In genomic region chr20:8433286-8433685, GRCh38 we compare ENCODE assay signal across 18 cellular contexts.
"Had no signal": no experiment of that assay in that cellular context is flagged by ENCODE, and none has a peak within 500 bp of the region (broad histone marks: within the 10 kb centered on the region; RNA-seq: fewer than 3 reads in every experiment).

No MANE protein-coding gene starts in this region.

- H3K4me3 Mint-ChIP-seq: activated naive CD4-positive, alpha-beta T cell treated with anti-CD3 and anti-CD28 coated beads, Interleukin-2, amount 50 U/mL, for 24 hours; activated T-cell treated with anti-CD3 and anti-CD28 coated beads, Interleukin-2, amount 50 U/mL, for 24 hours; brain; central memory CD8-positive, alpha-beta T cell; neural progenitor cell; stimulated activated effector memory CD8-positive, alpha-beta T cell treated with anti-CD3 and anti-CD28 coated beads, Interleukin-12 subunit alpha, Interleukin-12 subunit beta, amount 100 ng/mL, for 72 hours; T-helper 2 cell treated with Interferon-gamma antibody and Interleukin-4, amounts not matched to agents 5 μg/mL and 100 μg/mL, for 36 hours had no signal

- H3K27ac Mint-ChIP-seq: activated naive CD4-positive, alpha-beta T cell treated with anti-CD3 and anti-CD28 coated beads, Interleukin-2, amount 50 U/mL, for 24 hours; activated T-cell treated with anti-CD3 and anti-CD28 coated beads, Interleukin-2, amount 50 U/mL, for 24 hours; stimulated activated effector memory CD8-positive, alpha-beta T cell treated with anti-CD3 and anti-CD28 coated beads, Interleukin-12 subunit alpha, Interleukin-12 subunit beta, amount 100 ng/mL, for 72 hours; T-helper 2 cell treated with Interferon-gamma antibody and Interleukin-4, amounts not matched to agents 5 μg/mL and 100 μg/mL, for 36 hours had no signal

- DNase-seq: activated CD4-positive, alpha-beta T cell treated with anti-CD3 and anti-CD28 coated beads, Interleukin-2, amount 50 U/mL, for 4 hours; activated CD4-positive, CD25-positive, alpha-beta regulatory T cell treated with anti-CD3 and anti-CD28 coated beads, Interleukin-2, amount 50 U/mL, for 72 hours; activated effector memory CD4-positive, alpha-beta T cell treated with Interleukin-2 at 50 U/mL for 16 hours; activated T-cell treated with anti-CD3 and anti-CD28 coated beads, Interleukin-2, amount 50 U/mL, for 24 hours; amniotic stem cell; effector memory CD4-positive, alpha-beta T cell; gastrocnemius medialis; posterior cingulate gyrus; SW 1271 had no signal

- H3K27me3 Mint-ChIP-seq: activated naive CD4-positive, alpha-beta T cell treated with anti-CD3 and anti-CD28 coated beads, Interleukin-2, amount 50 U/mL, for 24 hours; activated T-cell treated with anti-CD3 and anti-CD28 coated beads, Interleukin-2, amount 50 U/mL, for 24 hours; brain; central memory CD8-positive, alpha-beta T cell had no signal

- H3K4me1 Mint-ChIP-seq: activated naive CD4-positive, alpha-beta T cell treated with anti-CD3 and anti-CD28 coated beads, Interleukin-2, amount 50 U/mL, for 24 hours had no signal

- H3K4me3 ChIP-seq: gastrocnemius medialis, neural progenitor cell, tibial nerve had no signal

- H3K36me3 Mint-ChIP-seq: activated naive CD4-positive, alpha-beta T cell treated with anti-CD3 and anti-CD28 coated beads, Interleukin-2, amount 50 U/mL, for 24 hours; brain; neural progenitor cell; stimulated activated effector memory CD8-positive, alpha-beta T cell treated with anti-CD3 and anti-CD28 coated beads, Interleukin-12 subunit alpha, Interleukin-12 subunit beta, amount 100 ng/mL, for 72 hours had no signal

- H3K9me3 ChIP-seq: gastrocnemius medialis, tibial nerve had no signal

- H3K9me3 Mint-ChIP-seq: activated naive CD4-positive, alpha-beta T cell treated with anti-CD3 and anti-CD28 coated beads, Interleukin-2, amount 50 U/mL, for 24 hours; activated T-cell treated with anti-CD3 and anti-CD28 coated beads, Interleukin-2, amount 50 U/mL, for 24 hours; central memory CD8-positive, alpha-beta T cell; stimulated activated effector memory CD8-positive, alpha-beta T cell treated with anti-CD3 and anti-CD28 coated beads, Interleukin-12 subunit alpha, Interleukin-12 subunit beta, amount 100 ng/mL, for 72 hours; T-helper 2 cell treated with Interferon-gamma antibody and Interleukin-4, amounts not matched to agents 5 μg/mL and 100 μg/mL, for 36 hours had no signal

- H3K27me3 ChIP-seq: gastrocnemius medialis, neural progenitor cell, tibial nerve had no signal

- H3K4me2 ChIP-seq: neural progenitor cell had no signal

- H3K27ac ChIP-seq: epithelial cell of prostate, neural progenitor cell, tibial nerve had no signal

- H3K36me3 ChIP-seq: gastrocnemius medialis, neural progenitor cell, tibial nerve had no signal

- ATAC-seq: gastrocnemius medialis, left lobe of liver had no signal
